In the genomic region with DNA sequence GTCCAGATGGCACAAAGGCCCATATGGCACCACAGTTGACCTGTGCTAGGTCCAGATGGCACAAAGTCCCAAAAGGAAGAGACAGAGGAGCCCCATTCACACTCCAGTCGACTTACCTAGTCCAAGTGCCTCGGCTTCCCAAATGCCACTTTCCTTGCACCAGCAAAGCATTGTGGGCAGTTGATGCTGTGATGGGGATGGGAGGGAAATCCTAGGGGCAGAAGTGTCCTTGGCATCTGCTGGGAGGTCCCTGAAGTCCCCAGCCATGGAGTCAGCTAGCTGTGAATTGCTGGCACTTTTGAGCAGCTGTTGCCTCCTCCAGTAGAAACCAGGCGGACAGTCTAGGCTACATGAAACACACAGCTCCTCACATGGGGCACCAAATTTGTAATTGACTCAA, we compare ENCODE assay signal across 25 cellular contexts.
"Had no signal": no experiment of that assay in that cellular context is flagged by ENCODE, and none has a peak within 500 bp of the region (broad histone marks: within the 10 kb centered on the region; RNA-seq: fewer than 3 reads in every experiment).

No MANE protein-coding gene starts in this region.

- H3K27ac Mint-ChIP-seq: mesothelial cell of epicardium; naive B cell; natural killer cell treated with Interleukin-12 subunit alpha and Interleukin-12 subunit beta and Interleukin-15 and Interleukin-18, amount 100 ng/mL, for 72 hours; progenitor cell of endocrine pancreas; stimulated activated memory B cell treated with anti-CD40 and anti-IgM and Interleukin-4, amounts not matched to agents 10 μg/mL and 1 μg/mL and 100 μg/mL, for 72 hours; stimulated activated naive CD8-positive, alpha-beta T cell treated with anti-CD3 and anti-CD28 coated beads, Interleukin-15, Interleukin-2, amounts not matched to agents 100 ng/mL and 50 ng/mL, for 24 hours had no signal

- H3K9me3 Mint-ChIP-seq: mesothelial cell of epicardium; naive B cell; natural killer cell treated with Interleukin-12 subunit alpha and Interleukin-12 subunit beta and Interleukin-15 and Interleukin-18, amount 100 ng/mL, for 72 hours; neural crest cell; stimulated activated naive CD8-positive, alpha-beta T cell treated with anti-CD3 and anti-CD28 coated beads, Interleukin-15, Interleukin-2, amounts not matched to agents 100 ng/mL and 50 ng/mL, for 24 hours had no signal

- H3K4me3 Mint-ChIP-seq: mesothelial cell of epicardium; naive B cell; natural killer cell treated with Interleukin-12 subunit alpha and Interleukin-12 subunit beta and Interleukin-15 and Interleukin-18, amount 100 ng/mL, for 72 hours; neural crest cell; stimulated activated memory B cell treated with anti-CD40 and anti-IgM and Interleukin-4, amounts not matched to agents 10 μg/mL and 1 μg/mL and 100 μg/mL, for 72 hours; stimulated activated naive CD8-positive, alpha-beta T cell treated with anti-CD3 and anti-CD28 coated beads, Interleukin-15, Interleukin-2, amounts not matched to agents 100 ng/mL and 50 ng/mL, for 24 hours had no signal

- H3K36me3 Mint-ChIP-seq: mesothelial cell of epicardium; naive B cell; natural killer cell treated with Interleukin-12 subunit alpha and Interleukin-12 subunit beta and Interleukin-15 and Interleukin-18, amount 100 ng/mL, for 72 hours; stimulated activated memory B cell treated with anti-CD40 and anti-IgM and Interleukin-4, amounts not matched to agents 10 μg/mL and 1 μg/mL and 100 μg/mL, for 72 hours had no signal

- FAIRE-seq: islet of Langerhans had no signal

- H3K4me1 Mint-ChIP-seq: mesothelial cell of epicardium, naive B cell, neural crest cell had no signal

- DNase-seq: cortex of kidney; effector CD4-positive, alpha-beta T cell; foreskin fibroblast; gastrocnemius medialis; heart left ventricle; hippocampal formation; left cardiac atrium; left lung; mesenchymal stem cell; mucosa of descending colon; naive B cell; right cardiac atrium; sigmoid colon; spleen; stimulated activated CD4-positive, alpha-beta T cell treated with anti-CD3 and anti-CD28 coated beads, Interleukin-4, amount 100 ng/mL, for 4 hours; transverse colon; upper lobe of right lung; uterus had no signal

- ATAC-seq: gastrocnemius medialis; heart left ventricle; left cardiac atrium; left lung; mucosa of descending colon; natural killer cell treated with Interleukin-12 subunit alpha and Interleukin-12 subunit beta and Interleukin-15 and Interleukin-18, amount 100 ng/mL, for 72 hours; right cardiac atrium; stimulated activated memory B cell treated with anti-CD40 and anti-IgM and Interleukin-4, amounts not matched to agents 10 μg/mL and 1 μg/mL and 100 μg/mL, for 72 hours; upper lobe of right lung had no signal
